In the genomic region with DNA sequence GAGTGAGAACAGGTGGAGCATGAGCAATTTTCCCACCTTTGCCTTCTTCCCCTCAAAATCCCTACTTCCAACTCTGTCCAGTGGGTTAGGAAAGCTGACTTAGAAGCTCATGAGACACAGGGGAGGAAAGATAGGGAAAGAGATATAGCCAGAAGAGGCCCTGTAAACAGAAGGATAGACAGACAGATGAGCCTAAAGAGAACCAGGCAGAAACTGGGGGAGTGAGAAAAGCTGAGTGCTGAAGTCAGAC, we compare ENCODE assay signal across 8 cellular contexts. TPM values are rescaled to one million over a fixed set of nuclear protein-coding genes. Genes with fewer than 3 reads are reported as not detected.
DNase-seq lines count a peak whose midpoint lies in the region; ATAC-seq, FAIRE-seq and TF ChIP-seq lines count a peak whose summit lies in the region.
"Had no signal": no experiment of that assay in that cellular context is flagged by ENCODE, and none has a peak within 500 bp of the region (broad histone marks: within the 10 kb centered on the region; RNA-seq: fewer than 3 reads in every experiment).

No MANE protein-coding gene starts in this region.

- peaks cover 31% of the 10 kb centered on the region for H3K36me3 Mint-ChIP-seq in astrocyte (ENCODE audit: low read depth, unreplicated experiment)

- TF ChIP-seq CTCF in astrocyte (IDR thresholded peaks at IDR 0.05; ENCODE audit: insufficient read depth, low read depth, low read length) = no peak

- no peaks in the 10 kb centered on the region for H3K9me3 Mint-ChIP-seq in astrocyte (ENCODE audit: unreplicated experiment)
- H3K9me3 Mint-ChIP-seq: T-helper 1 cell treated with Interleukin-12 subunit alpha and Interleukin-12 subunit beta and Interleukin-4 antibody, amounts not matched to agents 30 μg/mL and 1 μg/mL, for 36 hours had no signal

- no peak for DNase-seq in astrocyte (ENCODE audit: low read depth)
- no peak for DNase-seq in stimulated activated CD4-positive, alpha-beta T cell treated with anti-CD3 and anti-CD28 coated beads, Interleukin-2, amount 100 ng/mL, for 24 hours

- no peak for FAIRE-seq in astrocyte (lab: Jason Lieb, UNC)
- FAIRE-seq: D721Med had no signal

- no peak overlapping the region for H3K4me3 ChIP-seq in BLaER1 treated with 17β-estradiol and CSF1 and Interleukin-3, amounts not matched to agents 10 nM and 100 nM
- H3K4me3 ChIP-seq in astrocyte (ENCODE audit: insufficient read depth, low read depth, low read length) = no peak overlapping the region
- no peak overlapping the region for H3K4me3 ChIP-seq in muscle layer of colon (ENCODE audit: low read depth in 1 of 2, low read length in 2 of 2)

- H3K79me2 ChIP-seq in astrocyte (ENCODE audit: insufficient read depth, low read length) = peaks cover 41% of the 10 kb centered on the region

- H2AFZ ChIP-seq in astrocyte (ENCODE audit: low read depth, low read length) = no peak overlapping the region

- H4K20me1 ChIP-seq in BLaER1 treated with 17β-estradiol and CSF1 and Interleukin-3, amounts not matched to agents 10 nM and 100 nM = peaks cover 0 to 32% (median 0%) of the 10 kb centered on the region in 11 experiments; a peak in 6 of 22 replicates
- H4K20me1 ChIP-seq in astrocyte (ENCODE audit: insufficient read depth, low read length) = peaks cover 67% of the 10 kb centered on the region

- H3K4me2 ChIP-seq in BLaER1 treated with 17β-estradiol and CSF1 and Interleukin-3, amounts not matched to agents 10 nM and 100 nM = peak overlapping the region in 10 of 11 experiments; percentile 13 to 74 (median 46); a peak in 12 of 22 replicates
- H3K4me2 ChIP-seq in astrocyte (ENCODE audit: low read length) = peak overlapping the region; percentile 97

- peak overlapping the region; percentile 92 for H3K4me3 Mint-ChIP-seq in astrocyte (ENCODE audit: unreplicated experiment)
- H3K4me3 Mint-ChIP-seq: T-helper 1 cell treated with Interleukin-12 subunit alpha and Interleukin-12 subunit beta and Interleukin-4 antibody, amounts not matched to agents 30 μg/mL and 1 μg/mL, for 36 hours had no signal

- H3K4me1 ChIP-seq in BLaER1 treated with 17β-estradiol and CSF1 and Interleukin-3, amounts not matched to agents 10 nM and 100 nM = peaks cover 10 to 57% (median 52%) of the 10 kb centered on the region in 10 experiments
- peaks cover 42% of the 10 kb centered on the region for H3K4me1 ChIP-seq in astrocyte (ENCODE audit: insufficient read depth, low read length)
- peaks cover 28% of the 10 kb centered on the region for H3K4me1 ChIP-seq in muscle layer of colon (ENCODE audit: insufficient read depth, low read length)

- ATAC-seq in HG03175 (IDR thresholded peaks at IDR 0.05; ENCODE audit: unreplicated experiment) (no peak), GM21825 (IDR thresholded peaks at IDR 0.05; ENCODE audit: unreplicated experiment) (no peak)

- H3K9me3 ChIP-seq in BLaER1 treated with 17β-estradiol and CSF1 and Interleukin-3, amounts not matched to agents 10 nM and 100 nM (replicated peaks in 1 of 11) = no peaks in the 10 kb centered on the region
- H3K9me3 ChIP-seq in astrocyte (ENCODE audit: insufficient read depth, low read depth, low read length) = no peaks in the 10 kb centered on the region
- H3K9me3 ChIP-seq in muscle layer of colon (ENCODE audit: low read length) = no peaks in the 10 kb centered on the region

- peaks cover 20 to 40% (median 30%) of the 10 kb centered on the region in 11 experiments for H3K27me3 ChIP-seq in BLaER1 treated with 17β-estradiol and CSF1 and Interleukin-3, amounts not matched to agents 10 nM and 100 nM
- H3K27me3 ChIP-seq in astrocyte (ENCODE audit: insufficient read depth, low read length) = no peaks in the 10 kb centered on the region
- peaks cover 0 to 8% of the 10 kb centered on the region in 2 donors for H3K27me3 ChIP-seq in muscle layer of colon (ENCODE audit: control insufficient read depth in 1 of 2, insufficient read depth in 2 of 2, low read length in 2 of 2)

- H3K27ac Mint-ChIP-seq in astrocyte (ENCODE audit: unreplicated experiment) = peak overlapping the region; percentile 97

- H3K4me1 Mint-ChIP-seq in astrocyte (ENCODE audit: low read depth, unreplicated experiment) = peaks cover 69% of the 10 kb centered on the region

- no peak overlapping the region for H3K27ac ChIP-seq in BLaER1 treated with 17β-estradiol and CSF1 and Interleukin-3, amounts not matched to agents 10 nM and 100 nM
- H3K27ac ChIP-seq in astrocyte (ENCODE audit: low read depth, low read length) (peak overlapping the region; percentile 47), muscle layer of colon (ENCODE audit: low read depth, low read length) (peak overlapping the region; percentile 56)

- H3K9ac ChIP-seq in BLaER1 treated with 17β-estradiol and CSF1 and Interleukin-3, amounts not matched to agents 10 nM and 100 nM = peak overlapping the region in 5 of 11 experiments; percentile 19 to 41 (median 37); a peak in 5 of 22 replicates
- H3K9ac ChIP-seq in astrocyte (ENCODE audit: low read length) = peak overlapping the region; percentile 58
- no peak overlapping the region for H3K9ac ChIP-seq in muscle layer of colon (ENCODE audit: low read length)

- H3K27me3 Mint-ChIP-seq in astrocyte (ENCODE audit: low read depth, unreplicated experiment) = no peaks in the 10 kb centered on the region

- H3K36me3 ChIP-seq in BLaER1 treated with 17β-estradiol and CSF1 and Interleukin-3, amounts not matched to agents 10 nM and 100 nM = peaks cover 0 to 43% (median 27%) of the 10 kb centered on the region in 11 experiments; a peak in 14 of 22 replicates
- peaks cover 31% of the 10 kb centered on the region for H3K36me3 ChIP-seq in astrocyte (ENCODE audit: insufficient read depth, low read length)
- no peaks in the 10 kb centered on the region for H3K36me3 ChIP-seq in muscle layer of colon (ENCODE audit: insufficient read depth, low read length)

RNA-seq across cellular contexts. Expression of gene AJUBA, which starts 5.0 kb away (rescaled TPM):
- 117 and 146 TPM in 2 replicates for total RNA-seq in astrocyte

RNA-seq across cellular contexts. Expression of gene HAUS4, which starts 20.5 kb away (rescaled TPM):
- 6.6 and 10.4 TPM in 2 replicates for total RNA-seq in astrocyte

RNA-seq across cellular contexts. Expression of gene C14orf93, which starts 32.6 kb away (rescaled TPM):
- 3.6 and 3.8 TPM in 2 replicates for total RNA-seq in astrocyte

RNA-seq across cellular contexts. Expression of gene PRMT5, which starts 48.2 kb away (rescaled TPM):
- 84.2 and 91.6 TPM in 2 replicates for total RNA-seq in astrocyte

RNA-seq across cellular contexts. Expression of gene PSMB5, which starts 57.3 kb away (rescaled TPM):
- total RNA-seq in astrocyte = 232 and 239 TPM in 2 replicates

Comparison
In these comparisons a context has a peak if more than half of its experiments do, and no peak if none do; other contexts are left out.
1. H3K27ac ChIP-seq: peak in astrocyte (single experiment) and muscle layer of colon (single experiment); none in BLaER1 treated with 17β-estradiol and CSF1 and Interleukin-3, amounts not matched to agents 10 nM and 100 nM (0 of 11).